ENCODE assay signal across 15 cellular contexts in the genomic region with DNA sequence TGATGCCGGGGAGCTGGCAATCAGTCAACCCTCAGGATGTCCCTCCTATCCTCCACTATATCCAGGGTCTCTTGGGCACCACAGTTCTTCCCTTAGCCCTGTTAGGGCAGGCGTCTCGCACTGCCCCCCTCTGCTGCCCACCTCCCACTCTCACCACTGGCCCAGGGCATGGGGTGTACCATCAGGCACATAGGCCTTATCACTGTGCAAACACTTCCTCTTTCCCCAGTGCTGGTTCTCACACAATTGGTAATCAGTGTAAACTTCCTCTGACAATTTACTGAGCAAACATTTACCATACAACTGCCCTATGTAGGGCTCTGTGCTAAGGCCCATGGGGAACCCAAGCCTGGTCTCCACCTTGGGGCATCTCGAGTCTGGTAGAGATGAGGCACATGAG. TPM values are rescaled to one million over a fixed set of nuclear protein-coding genes. Genes with fewer than 3 reads are reported as not detected.
DNase-seq lines count a peak whose midpoint lies in the region; ATAC-seq, FAIRE-seq and TF ChIP-seq lines count a peak whose summit lies in the region.
"Had no signal": no experiment of that assay in that cellular context is flagged by ENCODE, and none has a peak within 500 bp of the region (broad histone marks: within the 10 kb centered on the region; RNA-seq: fewer than 3 reads in every experiment).

No MANE protein-coding gene starts in this region.

- H4K20me1 ChIP-seq in H1 (replicated peaks in 1 of 2; ENCODE audit: control insufficient read depth in 1 of 2, insufficient read depth in 2 of 2, low read length in 2 of 2): no peaks in the 10 kb centered on the region

- no peak overlapping the region for H2BK12ac ChIP-seq in H1 (ENCODE audit: low read depth, low read length)

- no peak overlapping the region for H2BK120ac ChIP-seq in H1 (replicated peaks; ENCODE audit: low read depth, low read length)

- H3K79me1 ChIP-seq in H1 (ENCODE audit: low read depth, low read length): no peaks in the 10 kb centered on the region

- H3K79me2 ChIP-seq in H1 (ENCODE audit: control insufficient read depth in 1 of 2, insufficient read depth in 2 of 2, low read length in 2 of 2): no peaks in the 10 kb centered on the region

- no peak overlapping the region for H2AK5ac ChIP-seq in H1 (ENCODE audit: low read depth, low read length)

- H3K4ac ChIP-seq in H1 (replicated peaks; ENCODE audit: insufficient read length, low read depth, low read length): no peak overlapping the region

- H2AFZ ChIP-seq in H1 (ENCODE audit: low read length): 0 out of 2 replicates have a peak overlapping the region, but pooled peaks have one; percentile 7
- H2AFZ ChIP-seq: GM23338 had no signal

- H3K23ac ChIP-seq in H1 (ENCODE audit: insufficient read length): no peak overlapping the region

- no peak for TF ChIP-seq RAD21 in H1 (IDR thresholded peaks at IDR 0.05 in 1 of 2, conservative IDR thresholded peaks at IDR 0.05 in 1 of 2; ENCODE audit: low read depth in 2 of 2, low read length in 2 of 2)

- no peak overlapping the region for H3K9ac ChIP-seq in H1 (replicated peaks in 1 of 4; ENCODE audit: extremely low read depth in 1 of 4, low read depth in 3 of 4, low read length in 3 of 4)

- no peak overlapping the region for H2BK20ac ChIP-seq in H1 (ENCODE audit: low read length)

- no peaks in the 10 kb centered on the region; a peak in 1 of 7 replicates for H3K4me1 ChIP-seq in H1 (replicated peaks in 1 of 4; ENCODE audit: control insufficient read depth in 3 of 4, insufficient read depth in 4 of 4, low read length in 3 of 4)

- no peak for TF ChIP-seq EP300 in H1 (IDR thresholded peaks at IDR 0.05; ENCODE audit: borderline replicate concordance in 1 of 2, low read depth in 2 of 2, low read length in 2 of 2)

- H3K56ac ChIP-seq in H1 (replicated peaks; ENCODE audit: insufficient read length, low read depth, low read length): no peak overlapping the region

- no peak overlapping the region for H3K27ac ChIP-seq in H1 (ENCODE audit: low read depth, low read length)

- H3K36me3 Mint-ChIP-seq in progenitor cell of endocrine pancreas (ENCODE audit: insufficient read depth): peaks cover 2% of the 10 kb centered on the region
- no peaks in the 10 kb centered on the region for H3K36me3 Mint-ChIP-seq in activated naive CD4-positive, alpha-beta T cell treated with anti-CD3 and anti-CD28 coated beads for 36 hours (ENCODE audit: low read depth)

- no peak overlapping the region for H4K5ac ChIP-seq in H1 (ENCODE audit: insufficient read length, low read depth, low read length)

- H3K18ac ChIP-seq in H1 (ENCODE audit: extremely low read depth, low read length): no peak overlapping the region

- no peak for FAIRE-seq in H1 (lab: Jason Lieb, UNC)

- peaks cover 4% of the 10 kb centered on the region for H3K9me3 Mint-ChIP-seq in progenitor cell of endocrine pancreas (ENCODE audit: low read depth)
- no peaks in the 10 kb centered on the region for H3K9me3 Mint-ChIP-seq in activated naive CD4-positive, alpha-beta T cell treated with anti-CD3 and anti-CD28 coated beads for 36 hours
- H3K9me3 Mint-ChIP-seq: activated T-helper 17 cell treated with anti-CD3 and anti-CD28 coated beads, Interleukin-2, amount 50 U/mL, for 72 hours; central memory CD8-positive, alpha-beta T cell; GM23338 had no signal

- WGBS in H1 (ENCODE audit: extremely low coverage in 1 of 2, insufficient coverage in 1 of 2, insufficient read length in 1 of 2, insufficient replicate concordance in 2 of 2, low coverage in 1 of 2, low lambda C conversion rate in 2 of 2, missing lambda C conversion rate in 1 of 2), 2 experiments: 85% methylated on average over 4 of the region's 4 CpGs; no CpG with 5 or more reads in 1 of the 2 experiments

- no peak overlapping the region for H3K4me2 ChIP-seq in H1 (ENCODE audit: insufficient read depth in 1 of 2, low read depth in 2 of 2, low read length in 2 of 2)
- H3K4me2 ChIP-seq: GM23338 had no signal

- POLR2A ChIA-PET in H1 (lab: Charles Lee; ENCODE audit: partially characterized antibody): interaction anchor here (0.6 to 1.7 kb wide), 5 partner anchors 9 to 63 kb away, joined by 3 to 4 read pairs (median 3); no protein-coding TSS in a partner anchor

- TF ChIP-seq CTCF in GM06990 (IDR thresholded peaks at IDR 0.05; ENCODE audit: insufficient read depth, low read length, poor library complexity, severe bottlenecking): no peak
- TF ChIP-seq CTCF in H1 (IDR thresholded peaks at IDR 0.05; ENCODE audit: control extremely low read depth in 1 of 3, insufficient read depth in 1 of 3, low read depth in 1 of 3, low read length in 3 of 3): no peak
- TF ChIP-seq CTCF in progenitor cell of endocrine pancreas (IDR thresholded peaks at IDR 0.05; ENCODE audit: unreplicated experiment): no peak

- peak overlapping the region; percentile 43 for H3K27ac Mint-ChIP-seq in progenitor cell of endocrine pancreas
- no peak overlapping the region for H3K27ac Mint-ChIP-seq in activated naive CD4-positive, alpha-beta T cell treated with anti-CD3 and anti-CD28 coated beads for 36 hours
- H3K27ac Mint-ChIP-seq: activated T-helper 17 cell treated with anti-CD3 and anti-CD28 coated beads, Interleukin-2, amount 50 U/mL, for 72 hours; GM23338 had no signal

- no peak overlapping the region for H2BK5ac ChIP-seq in H1 (ENCODE audit: low read depth, low read length)

- no peak for ATAC-seq in GM21529 (IDR thresholded peaks at IDR 0.05; ENCODE audit: unreplicated experiment)
- ATAC-seq: activated T-helper 17 cell treated with anti-CD3 and anti-CD28 coated beads, Interleukin-2, amount 50 U/mL, for 72 hours; GM23338 had no signal

- no peak overlapping the region for H3K14ac ChIP-seq in H1 (ENCODE audit: insufficient read length)

- peaks cover 31% of the 10 kb centered on the region for H3K4me1 Mint-ChIP-seq in progenitor cell of endocrine pancreas (ENCODE audit: low read depth)
- no peaks in the 10 kb centered on the region for H3K4me1 Mint-ChIP-seq in activated naive CD4-positive, alpha-beta T cell treated with anti-CD3 and anti-CD28 coated beads for 36 hours (ENCODE audit: low read depth)

- no peaks in the 10 kb centered on the region for H3K9me3 ChIP-seq in H1 (ENCODE audit: insufficient read depth in 2 of 2, low read depth in 1 of 2, low read length in 1 of 2)

- H4K8ac ChIP-seq in H1 (ENCODE audit: extremely low read depth, insufficient read depth, low read length): no peak overlapping the region

- DNase-seq in GM06990 (ENCODE audit: extremely low read depth, insufficient read length) (peak; percentile 22), NCI-H748 treated with DMSO at 0.1 percent for 48 hours (lab: John Stamatoyannopoulos, UW) (peak; percentile 63), H1 (ENCODE audit: low read depth in 1 of 2, low spot score in 2 of 2) (no peak), progenitor cell of endocrine pancreas (ENCODE audit: low spot score, unreplicated experiment) (peak; percentile 11), NCI-H1694 (lab: John Stamatoyannopoulos, UW) (no peak)
- no peak for DNase-seq in activated CD4-positive, alpha-beta T cell treated with anti-CD3 and anti-CD28 coated beads, Interleukin-2, amount 50 U/mL, for 1 hour
- DNase-seq in activated naive CD4-positive, alpha-beta T cell treated with anti-CD3 and anti-CD28 coated beads for 36 hours: no peak
- DNase-seq: NCI-H526 treated with DMSO at 0.1 percent for 48 hours, right cardiac atrium, T1000 had no signal

- H3K27me3 Mint-ChIP-seq in progenitor cell of endocrine pancreas: peaks cover 57% of the 10 kb centered on the region
- H3K27me3 Mint-ChIP-seq in activated naive CD4-positive, alpha-beta T cell treated with anti-CD3 and anti-CD28 coated beads for 36 hours (ENCODE audit: low read depth): no peaks in the 10 kb centered on the region
- H3K27me3 Mint-ChIP-seq: activated T-helper 17 cell treated with anti-CD3 and anti-CD28 coated beads, Interleukin-2, amount 50 U/mL, for 72 hours; central memory CD8-positive, alpha-beta T cell had no signal

- TF ChIP-seq POLR2A in H1 (IDR thresholded peaks at IDR 0.05; ENCODE audit: control extremely low read depth in 1 of 2, low read depth in 2 of 2, low read length in 2 of 2): no peak

- CTCF ChIA-PET in H1 (lab: Charles Lee; ENCODE audit: partially characterized antibody): interaction anchor here (0.6 to 1.5 kb wide), 5 partner anchors 13 to 160 kb away, joined by 3 to 5 read pairs (median 3); no protein-coding TSS in a partner anchor
- CTCF ChIA-PET in activated naive CD4-positive, alpha-beta T cell treated with anti-CD3 and anti-CD28 coated beads for 36 hours (lab: Charles Lee): no interaction called here

- H3K27me3 ChIP-seq in GM06990 (replicated peaks; ENCODE audit: control insufficient read depth, insufficient read depth, low read length) (no peaks in the 10 kb centered on the region), H1 (replicated peaks in 1 of 4; ENCODE audit: control insufficient read depth in 3 of 4, extremely low read depth in 1 of 4, insufficient read depth in 3 of 4, low read length in 3 of 4) (no peaks in the 10 kb centered on the region)

- H2BK15ac ChIP-seq in H1 (ENCODE audit: low read length): no peak overlapping the region

- no peak overlapping the region for H3K4me3 ChIP-seq in GM06990 (replicated peaks; ENCODE audit: low read depth, low read length)
- no peak overlapping the region for H3K4me3 ChIP-seq in H1 (ENCODE audit: extremely low read depth in 1 of 4, insufficient read depth in 2 of 4, low read depth in 3 of 4, low read length in 4 of 4)
- H3K4me3 ChIP-seq: GM23338, lung had no signal

- intact Hi-C loops in activated naive CD4-positive, alpha-beta T cell treated with anti-CD3 and anti-CD28 coated beads for 36 hours (cut with micrococcal nuclease): no loop called here

- H3K23me2 ChIP-seq in H1 (ENCODE audit: low read depth, low read length): no peaks in the 10 kb centered on the region

- H3K4me3 Mint-ChIP-seq in progenitor cell of endocrine pancreas (ENCODE audit: low read depth): no peak overlapping the region
- no peak overlapping the region for H3K4me3 Mint-ChIP-seq in activated naive CD4-positive, alpha-beta T cell treated with anti-CD3 and anti-CD28 coated beads for 36 hours
- H3K4me3 Mint-ChIP-seq: activated T-helper 17 cell treated with anti-CD3 and anti-CD28 coated beads, Interleukin-2, amount 50 U/mL, for 72 hours; central memory CD8-positive, alpha-beta T cell; GM23338 had no signal

- H3K36me3 ChIP-seq in GM06990 (ENCODE audit: control insufficient read depth, insufficient read depth, low read length): no peaks in the 10 kb centered on the region
- no peaks in the 10 kb centered on the region for H3K36me3 ChIP-seq in H1 (ENCODE audit: control insufficient read depth in 2 of 4, insufficient read depth in 4 of 4, low read length in 3 of 4)

- H4K91ac ChIP-seq in H1 (replicated peaks; ENCODE audit: insufficient read length, low read length): no peak overlapping the region

RNA-seq across cellular contexts. Expression of a gene that starts 20.1 kb away (rescaled TPM):
- total RNA-seq in H1 (2021; fragmentation: NEBNext Ultra II Directional; extraction: Animal tissue kit (Norgen Biotek cat#: 25700)): 250 and 251 TPM in 2 replicates
- polyA plus RNA-seq in H1 (2011; rRNA removed): 163 and 218 TPM in 2 replicates
- polyA plus RNA-seq in H1 (2011; cell fraction: cytosol; rRNA removed): 163 TPM
- polyA plus RNA-seq in H1 (2011; cell fraction: nucleus; rRNA removed): 194 TPM
- polyA plus RNA-seq in H1 (2012, experiment 1 of 2): 188 to 225 TPM (median 214 TPM) in 4 replicates
- polyA plus RNA-seq in H1 (2012, experiment 2 of 2): 35.0 TPM
- 254 TPM for polyA plus RNA-seq in H1 (2013, experiment 1 of 2)
- 326 TPM for polyA plus RNA-seq in H1 (2013, experiment 2 of 2)
- 528 and 582 TPM in 2 replicates for polyA minus RNA-seq in H1 (2011; rRNA and poly(A)+ RNA removed)
- 221 TPM for polyA minus RNA-seq in H1 (2011; cell fraction: cytosol; rRNA and poly(A)+ RNA removed)
- 120 TPM for polyA minus RNA-seq in H1 (2011; cell fraction: nucleus; rRNA and poly(A)+ RNA removed)
- total RNA-seq in progenitor cell of endocrine pancreas: 282 and 288 TPM in 2 replicates
- 100 to 1,000 TPM; 151 to 156 TPM for total RNA-seq in activated naive CD4-positive, alpha-beta T cell treated with anti-CD3 and anti-CD28 coated beads for 36 hours

Comparison
In these comparisons a context has a peak if more than half of its experiments do, and no peak if none do; other contexts are left out.
1. DNase-seq: peak in GM06990 (single experiment), NCI-H748 treated with DMSO at 0.1 percent for 48 hours (single experiment) and progenitor cell of endocrine pancreas (single experiment); none in H1 (0 of 2), activated CD4-positive, alpha-beta T cell treated with anti-CD3 and anti-CD28 coated beads, Interleukin-2, amount 50 U/mL, for 1 hour (single experiment), NCI-H1694 (single experiment) and activated naive CD4-positive, alpha-beta T cell treated with anti-CD3 and anti-CD28 coated beads for 36 hours (single experiment).